Comparison of ENCODE assay signal across 18 cellular contexts in the genomic region with DNA sequence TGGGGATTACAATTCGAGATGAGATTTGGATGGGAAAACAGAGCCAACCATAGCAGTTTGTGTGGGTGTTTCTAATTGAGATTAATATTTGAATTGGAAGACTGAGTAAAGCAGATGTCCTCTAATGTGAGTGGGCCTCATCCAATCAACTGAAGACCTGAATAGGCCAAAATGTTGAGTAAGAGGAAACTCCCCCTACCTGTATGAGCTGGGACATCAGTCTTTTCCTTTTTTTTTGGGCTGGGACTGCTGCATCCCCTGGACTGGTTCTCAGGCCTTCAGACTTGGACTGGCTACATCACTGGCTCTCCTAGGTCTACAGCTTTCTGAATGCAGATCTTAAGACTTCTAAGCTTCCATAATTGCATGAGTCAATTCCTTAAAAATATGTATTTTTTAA.
DNase-seq lines count a peak whose midpoint lies in the region; ATAC-seq and TF ChIP-seq lines count a peak whose summit lies in the region.
"Had no signal": no experiment of that assay in that cellular context is flagged by ENCODE, and none has a peak within 500 bp of the region (broad histone marks: within the 10 kb centered on the region; RNA-seq: fewer than 3 reads in every experiment).

No MANE protein-coding gene starts in this region.

- H3K79me2 ChIP-seq in neural progenitor cell (ENCODE audit: low read depth) = no peaks in the 10 kb centered on the region

- 86 to 95% methylated on average over 1 of the region's 1 CpG for WGBS in aorta, 2 donors

- TF ChIP-seq CTCF in WTC11 (IDR thresholded peaks at IDR 0.05) (0 out of 2 replicates have a peak, but pooled peaks have one; percentile 20), epithelial cell of proximal tubule (conservative IDR thresholded peaks at IDR 0.05; ENCODE audit: low read depth, low read length) (peak; percentile 6), neural progenitor cell (IDR thresholded peaks at IDR 0.05) (peak; percentile 12)

- H3K27me3 Mint-ChIP-seq in WTC11 (ENCODE audit: low read depth) = no peaks in the 10 kb centered on the region
- H3K27me3 Mint-ChIP-seq in neural progenitor cell (ENCODE audit: insufficient read depth, low read depth) = peaks cover 5% of the 10 kb centered on the region
- H3K27me3 Mint-ChIP-seq: CD4-positive, CD25-positive, alpha-beta regulatory T cell had no signal

- H2AFZ ChIP-seq in neural progenitor cell (replicated peaks) = no peak overlapping the region
- H2AFZ ChIP-seq: GM23338 had no signal

- intact Hi-C loops in aorta (cut with DNase I) = no loop called here

- H3K9me3 ChIP-seq in neural progenitor cell (ENCODE audit: low read depth) = no peaks in the 10 kb centered on the region
- no peaks in the 10 kb centered on the region for H3K9me3 ChIP-seq in aorta (ENCODE audit: control insufficient read depth, low read length)
- H3K9me3 ChIP-seq: Caco-2 had no signal

- H3K27me3 ChIP-seq in neural progenitor cell = no peaks in the 10 kb centered on the region
- no peaks in the 10 kb centered on the region for H3K27me3 ChIP-seq in aorta (ENCODE audit: control insufficient read depth in 1 of 2, insufficient read depth in 2 of 2, low read length in 1 of 2)

- H3K27ac Mint-ChIP-seq in WTC11 = no peak overlapping the region
- no peak overlapping the region for H3K27ac Mint-ChIP-seq in neural progenitor cell
- H3K27ac Mint-ChIP-seq: B cell; CD4-positive, CD25-positive, alpha-beta regulatory T cell; GM23338; IgD-negative memory B cell had no signal

- H3K4me3 Mint-ChIP-seq in WTC11 = no peak overlapping the region
- H3K4me3 Mint-ChIP-seq in neural progenitor cell = no peak overlapping the region
- H3K4me3 Mint-ChIP-seq: B cell; CD4-positive, CD25-positive, alpha-beta regulatory T cell; GM23338; IgD-negative memory B cell had no signal

- H3K4me3 ChIP-seq in epithelial cell of proximal tubule (ENCODE audit: low read depth, low read length) (no peak overlapping the region), neural progenitor cell (no peak overlapping the region), aorta (ENCODE audit: low read length in 2 of 2) (no peak overlapping the region)
- H3K4me3 ChIP-seq: GM23338 had no signal

- H3F3A ChIP-seq in neural progenitor cell (ENCODE audit: low read depth) = no peaks in the 10 kb centered on the region

- no peak overlapping the region for H3K9ac ChIP-seq in neural progenitor cell

- DNase-seq in DMS53 (lab: John Stamatoyannopoulos, UW) (peak; percentile 3), DMS53 treated with DMSO at 0.1 percent for 48 hours (lab: John Stamatoyannopoulos, UW; ENCODE audit: unreplicated experiment) (no peak), WTC11 (ENCODE audit: low spot score) (no peak), epithelial cell of proximal tubule (ENCODE audit: low read depth) (no peak), neural progenitor cell (ENCODE audit: low spot score) (no peak), NAMALWA (ENCODE audit: low spot score) (no peak), aorta (no peak)
- DNase-seq: 8988T; C1 segment of cervical spinal cord; Caco-2; CD4-positive, CD25-positive, alpha-beta regulatory T cell; H7; KBM-7 had no signal

- ATAC-seq in WTC11 (peak; percentile 73), GM21528 (IDR thresholded peaks at IDR 0.05; ENCODE audit: low FRiP score, unreplicated experiment) (no peak), aorta (ENCODE audit: low FRiP score) (no peak)
- ATAC-seq: GM23338, HepG2 had no signal

- H3K4me2 ChIP-seq in neural progenitor cell = no peak overlapping the region
- H3K4me2 ChIP-seq: GM23338 had no signal

- peaks cover 10% of the 10 kb centered on the region for H3K4me1 Mint-ChIP-seq in WTC11
- peaks cover 25% of the 10 kb centered on the region for H3K4me1 Mint-ChIP-seq in neural progenitor cell
- H3K4me1 Mint-ChIP-seq: GM23338, IgD-negative memory B cell had no signal

- CTCF ChIA-PET in WTC11 (lab: Charles Lee) = interaction anchor here (0.6 to 1.0 kb wide), 2 partner anchors 167 to 257 kb away, joined by 3 read pairs; no protein-coding TSS in a partner anchor

- no peaks in the 10 kb centered on the region for H3K36me3 Mint-ChIP-seq in WTC11
- no peaks in the 10 kb centered on the region for H3K36me3 Mint-ChIP-seq in neural progenitor cell
- H3K36me3 Mint-ChIP-seq: CD4-positive, CD25-positive, alpha-beta regulatory T cell; IgD-negative memory B cell had no signal

- H3K27ac ChIP-seq in neural progenitor cell (no peak overlapping the region), aorta (ENCODE audit: low read depth in 1 of 2, low read length in 2 of 2) (no peak overlapping the region)

- POLR2A ChIA-PET in WTC11 (lab: Charles Lee) = no interaction called here

- H3K36me3 ChIP-seq in neural progenitor cell (no peaks in the 10 kb centered on the region), aorta (ENCODE audit: control insufficient read depth in 1 of 2, insufficient read depth in 2 of 2, low read length in 1 of 2) (no peaks in the 10 kb centered on the region)

- H4K20me1 ChIP-seq in neural progenitor cell (ENCODE audit: low read depth) = no peaks in the 10 kb centered on the region

- H3K4me1 ChIP-seq in neural progenitor cell = no peaks in the 10 kb centered on the region
- no peaks in the 10 kb centered on the region for H3K4me1 ChIP-seq in aorta (ENCODE audit: control insufficient read depth in 1 of 2, insufficient read depth in 2 of 2, low read length in 2 of 2)
- H3K4me1 ChIP-seq: Caco-2 had no signal

- peaks cover 4% of the 10 kb centered on the region for H3K9me3 Mint-ChIP-seq in WTC11
- H3K9me3 Mint-ChIP-seq in neural progenitor cell = peaks cover 6% of the 10 kb centered on the region
- H3K9me3 Mint-ChIP-seq: GM23338, IgD-negative memory B cell had no signal

TF ChIP-seq in WTC11, 78 proteins besides CTCF, POLR2A, EP300 and RAD21:
- TF ChIP-seq JUN (CRISPR knock-in tag; IDR thresholded peaks at IDR 0.05) = no peak
- TF ChIP-seq PRDM15 (CRISPR knock-in tag; IDR thresholded peaks at IDR 0.05) = no peak
- no peak for TF ChIP-seq MLX (CRISPR knock-in tag; IDR thresholded peaks at IDR 0.05)
TF ChIP-seq in WTC11: peak in this region for 0.
